In the genomic region with DNA sequence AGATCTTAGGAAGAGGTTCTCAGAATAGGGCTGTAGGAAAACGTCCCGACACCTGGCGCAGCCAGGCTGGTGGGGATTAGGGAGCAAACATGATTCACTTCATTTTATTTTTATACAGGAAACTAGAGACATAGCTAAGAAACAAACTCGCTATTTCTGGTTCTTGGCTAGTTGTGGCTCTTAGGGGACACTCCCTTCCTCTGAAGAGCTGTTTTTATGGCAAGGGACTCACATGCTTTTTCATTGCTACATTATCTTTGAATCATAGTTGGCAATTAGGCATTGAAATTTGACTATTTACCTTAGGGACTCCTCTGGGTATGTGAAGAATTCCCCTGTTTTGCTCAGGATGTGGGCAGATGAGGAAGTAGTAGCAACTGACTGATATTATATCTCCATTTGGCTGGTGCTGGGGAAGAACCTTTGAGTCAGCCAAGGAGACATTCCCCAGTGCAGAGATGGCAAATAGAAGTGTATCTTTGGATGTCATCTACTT, we compare ENCODE assay signal across 8 cellular contexts.
DNase-seq lines count a peak whose midpoint lies in the region; ATAC-seq and TF ChIP-seq lines count a peak whose summit lies in the region.

No MANE protein-coding gene starts in this region.

- in situ Hi-C loops in astrocyte of the spinal cord (cut with HindIII; ENCODE audit: low sequenced_read_pairs), result no loop called here

- DNase-seq in GM12865 (ENCODE audit: low read depth) (peak; percentile 67), LoVo (ENCODE audit: low spot score) (peak; percentile 57), astrocyte of the spinal cord (ENCODE audit: low read depth, low spot score) (peak; percentile 41), skeletal muscle cell (ENCODE audit: low read depth) (peak; percentile 73), NCI-H2081 (lab: John Stamatoyannopoulos, UW) (no peak), DMS153 (lab: John Stamatoyannopoulos, UW) (no peak), NCI-H1092 (lab: John Stamatoyannopoulos, UW) (no peak)

- TF ChIP-seq CTCF in GM12865 (IDR thresholded peaks at IDR 0.05; ENCODE audit: insufficient read depth, low read depth, low read length, missing control alignments) (no peak), astrocyte of the spinal cord (IDR thresholded peaks at IDR 0.05; ENCODE audit: low read depth, low read length) (no peak)

- ATAC-seq in GM21529 (IDR thresholded peaks at IDR 0.05; ENCODE audit: unreplicated experiment), result peak; percentile 69

- H3K4me3 ChIP-seq in GM12865 (ENCODE audit: low read depth, low read length) (no peak overlapping the region), astrocyte of the spinal cord (ENCODE audit: low read depth, low read length) (no peak overlapping the region), skeletal muscle cell (ENCODE audit: low read depth, low read length) (no peak overlapping the region)

Comparison
In these comparisons a context has a peak if more than half of its experiments do, and no peak if none do; other contexts are left out.
1. DNase-seq: peak in GM12865 (single experiment), LoVo (single experiment), astrocyte of the spinal cord (single experiment) and skeletal muscle cell (single experiment); none in NCI-H2081 (0 of 2), DMS153 (single experiment) and NCI-H1092 (single experiment).